Comparison of ENCODE assay signal across 10 cellular contexts in genomic region chr5:173029499-173029921, GRCh38. TPM values are rescaled to one million over a fixed set of nuclear protein-coding genes. Genes with fewer than 3 reads are reported as not detected.
DNase-seq lines count a peak whose midpoint lies in the region; ATAC-seq and TF ChIP-seq lines count a peak whose summit lies in the region.
"Had no signal": no experiment of that assay in that cellular context is flagged by ENCODE, and none has a peak within 500 bp of the region (broad histone marks: within the 10 kb centered on the region; RNA-seq: fewer than 3 reads in every experiment).

No MANE protein-coding gene starts in this region.

- no peak for TF ChIP-seq POLR2A in breast epithelium (IDR thresholded peaks at IDR 0.05)
- TF ChIP-seq POLR2A in transverse colon (IDR thresholded peaks at IDR 0.05): no peak

- H3K27me3 ChIP-seq in breast epithelium (no peaks in the 10 kb centered on the region), mammary epithelial cell (ENCODE audit: insufficient read depth, low read length) (no peaks in the 10 kb centered on the region), transverse colon (no peaks in the 10 kb centered on the region)

- no TSS peak for BruUV-seq in mammary epithelial cell (replicated peaks; lab: Mats Ljungman, UMichigan)

- no peaks in the 10 kb centered on the region for H3K9me3 Mint-ChIP-seq in memory B cell

- in situ Hi-C loops in mammary epithelial cell (cut with MboI; ENCODE audit: low sequenced_read_pairs in 2 of 2) (no loop called here), transverse colon (cut with MboI; ENCODE audit: low pct_ligation_motif_present in 1 of 4, low pct_unique_long_range_greater_than_20kb in 1 of 4, low sequenced_read_pairs in 3 of 4) (no loop called here)

- H4K20me1 ChIP-seq in mammary epithelial cell (ENCODE audit: insufficient read depth, low read length): no peaks in the 10 kb centered on the region

- H3K9me3 ChIP-seq in breast epithelium (no peaks in the 10 kb centered on the region), mammary epithelial cell (replicated peaks; ENCODE audit: insufficient read depth, low read length) (no peaks in the 10 kb centered on the region), transverse colon (no peaks in the 10 kb centered on the region)

- H3K79me2 ChIP-seq in mammary epithelial cell (ENCODE audit: insufficient read depth, low read length): peaks cover 80% of the 10 kb centered on the region

- DNase-seq in breast epithelium (ENCODE audit: low spot score in 2 of 2) (no peak), mammary epithelial cell (no peak), choroid plexus epithelial cell (ENCODE audit: low read depth) (peak; percentile 31), memory B cell (ENCODE audit: low spot score in 2 of 2) (no peak), transverse colon (no peak), SHP77 (lab: John Stamatoyannopoulos, UW) (no peak), HuH-7 (ENCODE audit: low spot score) (no peak)
- DNase-seq: islet precursor cell, NCI-H2171 treated with DMSO at 0.1 percent for 48 hours had no signal

- dilution Hi-C loops in mammary epithelial cell (cut with HindIII; ENCODE audit: low sequenced_read_pairs): no loop called here

- no peaks in the 10 kb centered on the region for H3K36me3 ChIP-seq in breast epithelium
- peaks cover 6% of the 10 kb centered on the region for H3K36me3 ChIP-seq in mammary epithelial cell (ENCODE audit: insufficient read depth, low read length)
- no peaks in the 10 kb centered on the region for H3K36me3 ChIP-seq in transverse colon

- H3K27ac ChIP-seq in breast epithelium: peak overlapping the region; percentile 66 to 67
- H3K27ac ChIP-seq in mammary epithelial cell (ENCODE audit: insufficient read depth, low read depth, low read length): no peak overlapping the region
- H3K27ac ChIP-seq in transverse colon: peak overlapping the region; percentile 18 to 58 (median 44)

- WGBS in mammary epithelial cell (ENCODE audit: low coverage, missing lambda C conversion rate): 86% methylated on average over 5 of the region's 5 CpGs
- 39 to 46% methylated on average over 4 to 5 of the region's 5 CpGs for WGBS in transverse colon (ENCODE audit: low coverage in 1 of 2), 2 donors

- H3K27me3 Mint-ChIP-seq in memory B cell: no peaks in the 10 kb centered on the region

- CTCF ChIA-PET in mammary epithelial cell (lab: Charles Lee; ENCODE audit: low non-redundant PET): no interaction called here

- ATAC-seq in memory B cell (ENCODE audit: low read depth): peak; percentile 66
- ATAC-seq in GM18511 (IDR thresholded peaks at IDR 0.05; ENCODE audit: unreplicated experiment): no peak

- H3K4me1 ChIP-seq in breast epithelium (peaks cover 0 to 4% of the 10 kb centered on the region in 2 donors), mammary epithelial cell (ENCODE audit: insufficient read depth, low read length) (no peaks in the 10 kb centered on the region), transverse colon (peaks cover 4 to 24% (median 12%) of the 10 kb centered on the region in 4 donors)

- no peak overlapping the region for H3K27ac Mint-ChIP-seq in memory B cell

- H3K36me3 Mint-ChIP-seq in memory B cell: peaks cover 5% of the 10 kb centered on the region

- no peak overlapping the region for H2AFZ ChIP-seq in mammary epithelial cell (ENCODE audit: low read depth, low read length)

- H3K4me3 Mint-ChIP-seq in memory B cell: no peak overlapping the region

- intact Hi-C loops in breast epithelium (cut with DNase I; ENCODE audit: low total_unique reads): no loop called here
- intact Hi-C loops in mammary epithelial cell (cut with micrococcal nuclease): no loop called here
- intact Hi-C loops in transverse colon (cut with DNase I; ENCODE audit: low total_unique reads): no loop called here

- H3K4me1 Mint-ChIP-seq in memory B cell: peaks cover 11% of the 10 kb centered on the region

- H3K4me3 ChIP-seq in breast epithelium (no peak overlapping the region), mammary epithelial cell (replicated peaks in 1 of 3; ENCODE audit: insufficient read depth in 1 of 3, low read depth in 2 of 3, low read length in 3 of 3) (no peak overlapping the region), choroid plexus epithelial cell (ENCODE audit: low read depth, low read length) (no peak overlapping the region), transverse colon (no peak overlapping the region)

- no peak for TF ChIP-seq EP300 in transverse colon (IDR thresholded peaks at IDR 0.05; ENCODE audit: low read depth)

- H3K9ac ChIP-seq in mammary epithelial cell (ENCODE audit: insufficient read depth, low read length): no peak overlapping the region

- TF ChIP-seq CTCF in breast epithelium (IDR thresholded peaks at IDR 0.05) (no peak), mammary epithelial cell (conservative IDR thresholded peaks at IDR 0.05 in 1 of 2, IDR thresholded peaks at IDR 0.05 in 1 of 2; ENCODE audit: extremely low read depth in 1 of 2, insufficient read depth in 1 of 2, low read depth in 1 of 2, low read length in 2 of 2) (no peak), choroid plexus epithelial cell (conservative IDR thresholded peaks at IDR 0.05; ENCODE audit: low read depth, low read length) (no peak), transverse colon (IDR thresholded peaks at IDR 0.05) (no peak)

- H3K4me2 ChIP-seq in mammary epithelial cell (ENCODE audit: insufficient read depth, low read depth, low read length): no peak overlapping the region

RNA-seq across cellular contexts. Expression of gene CREBRF, which starts 26.6 kb away (rescaled TPM):
- 10 to 100 TPM; 51.1 to 77.1 (median 63.8) TPM for total RNA-seq in breast epithelium
- total RNA-seq in mammary epithelial cell: 10 to 100 TPM in 1 of 2 donors, 1 to 10 TPM in 1; 8.0 to 17.2 TPM
- 1.6 TPM for polyA plus RNA-seq in mammary epithelial cell
- 17.0 TPM for polyA minus RNA-seq in mammary epithelial cell
- 10 to 100 TPM; 24.3 to 40.6 (median 32.3) TPM for total RNA-seq in transverse colon

RNA-seq across cellular contexts. Expression of gene ATP6V0E1, which starts 45.9 kb away (rescaled TPM):
- total RNA-seq in breast epithelium (100 to 1,000 TPM; 173 to 219 (median 185) TPM), mammary epithelial cell (100 to 1,000 TPM; 147 to 154 TPM), transverse colon (100 to 1,000 TPM in 3 of 4 donors, 10 to 100 TPM in 1; 60.9 to 212 (median 138) TPM)
- 213 TPM for polyA plus RNA-seq in mammary epithelial cell
- 157 TPM for polyA minus RNA-seq in mammary epithelial cell
